In the genomic region with DNA sequence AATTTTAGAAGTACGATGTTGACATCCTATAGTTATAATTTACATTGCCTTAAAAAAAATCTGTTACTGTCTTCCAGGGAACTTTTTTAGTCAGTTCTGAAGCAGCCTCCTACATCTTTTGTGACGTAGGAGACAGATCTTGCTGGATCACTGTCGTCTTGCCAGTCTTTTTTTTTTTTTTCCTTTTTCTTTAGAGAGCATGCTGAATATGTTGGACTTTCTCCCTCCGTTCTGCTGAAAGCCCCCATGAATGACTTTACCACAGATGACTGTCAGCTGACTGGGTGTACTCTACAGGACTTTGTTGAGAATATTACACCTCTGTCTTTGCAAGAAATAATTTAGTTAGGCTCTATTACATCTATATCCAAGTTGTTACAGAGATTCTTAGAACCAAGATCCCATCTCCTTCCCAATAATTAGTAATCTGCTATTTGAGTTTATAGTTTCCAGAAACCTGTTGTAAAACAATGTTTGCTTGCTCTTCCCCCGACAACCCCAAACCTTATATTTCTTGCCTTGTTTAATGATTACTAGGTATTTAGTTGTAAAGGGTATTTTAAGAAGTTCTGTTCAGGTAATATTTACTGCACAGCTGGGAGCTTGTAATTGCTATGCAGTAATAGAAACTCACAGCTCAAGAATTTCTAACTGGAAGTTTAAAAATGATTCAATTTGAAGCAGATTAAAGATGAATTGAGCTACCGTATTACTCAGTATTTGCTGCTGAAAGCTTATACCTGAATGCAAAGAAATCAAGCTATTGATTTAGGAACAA, we compare ENCODE assay signal across 28 cellular contexts.
DNase-seq lines count a peak whose midpoint lies in the region; ATAC-seq and TF ChIP-seq lines count a peak whose summit lies in the region.
"Had no signal": no experiment of that assay in that cellular context is flagged by ENCODE, and none has a peak within 500 bp of the region (broad histone marks: within the 10 kb centered on the region; RNA-seq: fewer than 3 reads in every experiment).

No MANE protein-coding gene starts in this region.

- peak overlapping the region; percentile 60 for H3K27ac Mint-ChIP-seq in chondrocyte (ENCODE audit: unreplicated experiment)
- peak overlapping the region; percentile 23 for H3K27ac Mint-ChIP-seq in mesothelial cell of epicardium
- H3K27ac Mint-ChIP-seq: B cell; effector memory CD8-positive, alpha-beta T cell; T-cell had no signal

- H3K4me1 ChIP-seq in PC-3 (ENCODE audit: insufficient read depth, low read length) = peaks cover 20% of the 10 kb centered on the region
- H3K4me1 ChIP-seq: uterus had no signal

- no peak overlapping the region for H3K9ac ChIP-seq in PC-3 (ENCODE audit: low read length)

- H2AFZ ChIP-seq in PC-3 (ENCODE audit: low read length) = no peak overlapping the region

- H3K9me2 ChIP-seq in PC-3 (replicated peaks; ENCODE audit: low read length) = no peaks in the 10 kb centered on the region

- no TSS peak for BruUV-seq in PC-3 (replicated peaks; lab: Mats Ljungman, UMichigan)

- H3K36me3 Mint-ChIP-seq in chondrocyte (ENCODE audit: low read depth) (no peaks in the 10 kb centered on the region), mesothelial cell of epicardium (no peaks in the 10 kb centered on the region)
- H3K36me3 Mint-ChIP-seq: T-cell had no signal

- TF ChIP-seq CTCF in PC-3 (conservative IDR thresholded peaks at IDR 0.05; ENCODE audit: low read depth, low read length) (no peak), chondrocyte (IDR thresholded peaks at IDR 0.05) (no peak), mesothelial cell of epicardium (IDR thresholded peaks at IDR 0.05; ENCODE audit: unreplicated experiment) (no peak)

- H3K9me3 Mint-ChIP-seq in chondrocyte (ENCODE audit: low read depth) (no peaks in the 10 kb centered on the region), mesothelial cell of epicardium (peaks cover 3% of the 10 kb centered on the region)

- POLR2A ChIA-PET in PC-3 (lab: Charles Lee; ENCODE audit: unreplicated experiment) = interaction anchor here (0.6 kb wide), 1 partner anchor 126 kb away, joined by 3 read pairs; no protein-coding TSS in a partner anchor

- peaks cover 43% of the 10 kb centered on the region for H3K4me1 Mint-ChIP-seq in chondrocyte (ENCODE audit: low read depth)
- H3K4me1 Mint-ChIP-seq in mesothelial cell of epicardium = peaks cover 10% of the 10 kb centered on the region
- H3K4me1 Mint-ChIP-seq: B cell, T-cell had no signal

- H3F3A ChIP-seq in PC-3 (ENCODE audit: low read length, unreplicated experiment) = no peaks in the 10 kb centered on the region

- DNase-seq in CD1c-positive myeloid dendritic cell (ENCODE audit: extremely low spot score) (peak; percentile 33), PC-3 (peak; percentile 14), chondrocyte (ENCODE audit: low spot score) (no peak), mesothelial cell of epicardium (ENCODE audit: low spot score in 2 of 2, unreplicated experiment in 2 of 2) (no peak), NCI-H1694 (lab: John Stamatoyannopoulos, UW) (no peak), GDM1 (lab: John Stamatoyannopoulos, UW) (no peak)
- DNase-seq: activated CD8-positive, alpha-beta memory T cell treated with anti-CD3 and anti-CD28 coated beads for 24 hours; activated T-cell treated with anti-CD3 and anti-CD28 coated beads, Interleukin-2, amount 50 U/mL, for 1 hour; DMS79 treated with DMSO at 0.1 percent for 48 hours; effector memory CD8-positive, alpha-beta T cell; HCEC 1CT; KBM-7; MM.1S; NCI-H1417 treated with DMSO at 0.1 percent for 48 hours; NCI-H510A treated with DMSO at 0.1 percent for 48 hours; NK-92 treated with Interleukin-12 subunit alpha and Interleukin-12 subunit beta, amount 100 ng/mL, for 24 hours; psoas muscle; stimulated activated CD4-positive, alpha-beta T cell treated with anti-CD3 and anti-CD28 coated beads, Interleukin-12 subunit alpha, Interleukin-12 subunit beta, amount 100 ng/mL, for 4 hours; stimulated activated CD4-positive, alpha-beta T cell treated with anti-CD3 and anti-CD28 coated beads, Interleukin-4, amount 100 ng/mL, for 24 hours; stimulated activated naive CD4-positive, alpha-beta T cell; T-cell; uterus had no signal

- no peaks in the 10 kb centered on the region for H3K27me3 ChIP-seq in PC-3 (ENCODE audit: low read length)
- H3K27me3 ChIP-seq: neutrophil, uterus had no signal

- H3K4me2 ChIP-seq in PC-3 (ENCODE audit: low read length) = peak overlapping the region; percentile 20; the same call in 1 of the 2 replicates

- no peak overlapping the region for H3K4me3 Mint-ChIP-seq in chondrocyte (ENCODE audit: unreplicated experiment)
- no peak overlapping the region for H3K4me3 Mint-ChIP-seq in mesothelial cell of epicardium
- H3K4me3 Mint-ChIP-seq: B cell; effector memory CD8-positive, alpha-beta T cell; T-cell had no signal

- H3K27me3 Mint-ChIP-seq in chondrocyte (ENCODE audit: low read depth) (no peaks in the 10 kb centered on the region), mesothelial cell of epicardium (ENCODE audit: low read depth) (no peaks in the 10 kb centered on the region)
- H3K27me3 Mint-ChIP-seq: B cell; effector memory CD8-positive, alpha-beta T cell had no signal

- H3K9me3 ChIP-seq in PC-3 (ENCODE audit: low read length) = no peaks in the 10 kb centered on the region
- H3K9me3 ChIP-seq: neutrophil, psoas muscle, uterus had no signal

- no peak overlapping the region for H3K4me3 ChIP-seq in PC-3 (ENCODE audit: low read length)
- H3K4me3 ChIP-seq: coronary artery, lung, psoas muscle, uterus had no signal

- CTCF ChIA-PET in PC-3 (lab: Charles Lee) = no interaction called here

- intact Hi-C loops in PC-3 (cut with micrococcal nuclease) = no loop called here

- H3K36me3 ChIP-seq in PC-3 (ENCODE audit: low read depth, low read length) = no peaks in the 10 kb centered on the region
- H3K36me3 ChIP-seq: neutrophil, uterus had no signal

- peak; percentile 42 for ATAC-seq in PC-3
- ATAC-seq in GM21515 (IDR thresholded peaks at IDR 0.05; ENCODE audit: unreplicated experiment) = no peak
- no peak for ATAC-seq in HG02763 (IDR thresholded peaks at IDR 0.05; ENCODE audit: unreplicated experiment)
- ATAC-seq: effector memory CD8-positive, alpha-beta T cell; psoas muscle; T-cell had no signal

- H3K79me2 ChIP-seq in PC-3 (ENCODE audit: low read length) = peaks cover 41% of the 10 kb centered on the region

- no peaks in the 10 kb centered on the region for H4K20me1 ChIP-seq in PC-3 (ENCODE audit: low read length)

- no peak overlapping the region for H3K27ac ChIP-seq in PC-3 (ENCODE audit: low read length)
- H3K27ac ChIP-seq: coronary artery, neutrophil, psoas muscle, uterus had no signal

Comparison
In these comparisons a context has a peak if more than half of its experiments do, and no peak if none do; other contexts are left out.
1. DNase-seq: peak in CD1c-positive myeloid dendritic cell (single experiment) and PC-3 (single experiment); none in chondrocyte (single experiment), mesothelial cell of epicardium (0 of 2), NCI-H1694 (single experiment) and GDM1 (single experiment).